ENCODE assay signal across 12 cellular contexts in genomic region chr12:63916561-63917476, GRCh38.
DNase-seq lines count a peak whose midpoint lies in the region; ATAC-seq and TF ChIP-seq lines count a peak whose summit lies in the region.
"Had no signal": no experiment of that assay in that cellular context is flagged by ENCODE, and none has a peak within 500 bp of the region (broad histone marks: within the 10 kb centered on the region; RNA-seq: fewer than 3 reads in every experiment).

No MANE protein-coding gene starts in this region.

- H3K36me3 Mint-ChIP-seq in chondrocyte (ENCODE audit: low read depth) (peaks cover 2% of the 10 kb centered on the region), nephron (ENCODE audit: low read depth) (peaks cover 6% of the 10 kb centered on the region)
- H3K36me3 Mint-ChIP-seq in naive thymus-derived CD4-positive, alpha-beta T cell = no peaks in the 10 kb centered on the region
- H3K36me3 Mint-ChIP-seq: CD8-positive, alpha-beta T cell had no signal

- H3K27ac Mint-ChIP-seq in chondrocyte (ENCODE audit: unreplicated experiment) (peak overlapping the region; percentile 98), nephron (peak overlapping the region; percentile 54 to 95 (median 57))
- H3K27ac Mint-ChIP-seq in naive thymus-derived CD4-positive, alpha-beta T cell = no peak overlapping the region
- H3K27ac Mint-ChIP-seq: CD8-positive, alpha-beta T cell had no signal

- ATAC-seq in stimulated activated naive CD8-positive, alpha-beta T cell treated with anti-CD3 and anti-CD28 coated beads, Interleukin-15, Interleukin-2, amounts not matched to agents 100 U/mL and 50 U/mL, for 24 hours = no peak
- ATAC-seq in naive thymus-derived CD4-positive, alpha-beta T cell = no peak
- ATAC-seq: CD8-positive, alpha-beta T cell had no signal

- H3K27me3 Mint-ChIP-seq in chondrocyte (ENCODE audit: low read depth) (no peaks in the 10 kb centered on the region), nephron (ENCODE audit: low read depth) (peaks cover 3% of the 10 kb centered on the region)
- peaks cover 0 to 10% (median 0%) of the 10 kb centered on the region in 5 donors for H3K27me3 Mint-ChIP-seq in naive thymus-derived CD4-positive, alpha-beta T cell

- peaks cover 35 to 50% (median 40%) of the 10 kb centered on the region in 10 experiments for H3K4me1 ChIP-seq in BLaER1 treated with 17β-estradiol and CSF1 and Interleukin-3, amounts not matched to agents 10 nM and 100 nM
- no peaks in the 10 kb centered on the region for H3K4me1 ChIP-seq in naive thymus-derived CD4-positive, alpha-beta T cell (ENCODE audit: control insufficient read depth in 2 of 2, insufficient read depth in 2 of 2, low read length in 2 of 2)

- H3K9me3 Mint-ChIP-seq in chondrocyte (ENCODE audit: low read depth) = peaks cover 5% of the 10 kb centered on the region
- no peaks in the 10 kb centered on the region for H3K9me3 Mint-ChIP-seq in nephron
- H3K9me3 Mint-ChIP-seq in naive thymus-derived CD4-positive, alpha-beta T cell = no peaks in the 10 kb centered on the region
- H3K9me3 Mint-ChIP-seq: CD8-positive, alpha-beta T cell had no signal

- peaks cover 0 to 7% (median 0%) of the 10 kb centered on the region in 11 experiments; a peak in 1 of 22 replicates for H3K27me3 ChIP-seq in BLaER1 treated with 17β-estradiol and CSF1 and Interleukin-3, amounts not matched to agents 10 nM and 100 nM
- no peaks in the 10 kb centered on the region for H3K27me3 ChIP-seq in naive thymus-derived CD4-positive, alpha-beta T cell (ENCODE audit: control insufficient read depth in 2 of 2, insufficient read depth in 2 of 2, low read length in 2 of 2)
- H3K27me3 ChIP-seq: cardiac muscle cell had no signal

- H3K4me1 Mint-ChIP-seq in chondrocyte (ENCODE audit: low read depth) (peaks cover 61% of the 10 kb centered on the region), nephron (peaks cover 45% of the 10 kb centered on the region)
- peaks cover 0 to 5% (median 0%) of the 10 kb centered on the region in 7 donors for H3K4me1 Mint-ChIP-seq in naive thymus-derived CD4-positive, alpha-beta T cell

- H3K9ac ChIP-seq in BLaER1 treated with 17β-estradiol and CSF1 and Interleukin-3, amounts not matched to agents 10 nM and 100 nM = 0 out of 22 replicates have a peak overlapping the region, but pooled peaks of 1 of the 11 experiments have one; percentile 17

- H3K36me3 ChIP-seq in BLaER1 treated with 17β-estradiol and CSF1 and Interleukin-3, amounts not matched to agents 10 nM and 100 nM = no peaks in the 10 kb centered on the region
- H3K36me3 ChIP-seq in naive thymus-derived CD4-positive, alpha-beta T cell (ENCODE audit: control insufficient read depth in 2 of 3, insufficient read depth in 3 of 3, low read length in 3 of 3) = no peaks in the 10 kb centered on the region
- H3K36me3 ChIP-seq: cardiac muscle cell had no signal

- no peak overlapping the region for H3K4me3 ChIP-seq in BLaER1 treated with 17β-estradiol and CSF1 and Interleukin-3, amounts not matched to agents 10 nM and 100 nM
- no peak overlapping the region for H3K4me3 ChIP-seq in naive thymus-derived CD4-positive, alpha-beta T cell (ENCODE audit: low read length)
- H3K4me3 ChIP-seq: cardiac muscle cell had no signal

- H3K4me3 Mint-ChIP-seq in chondrocyte (ENCODE audit: unreplicated experiment) = no peak overlapping the region
- H3K4me3 Mint-ChIP-seq in nephron = no peak overlapping the region
- no peak overlapping the region for H3K4me3 Mint-ChIP-seq in naive thymus-derived CD4-positive, alpha-beta T cell
- H3K4me3 Mint-ChIP-seq: CD8-positive, alpha-beta T cell had no signal

- peak; percentile 68 for DNase-seq in NCI-H69 (lab: John Stamatoyannopoulos, UW)
- DNase-seq in chondrocyte (ENCODE audit: low spot score) = no peak
- no peak for DNase-seq in stimulated activated naive CD8-positive, alpha-beta T cell treated with anti-CD3 and anti-CD28 coated beads, Interleukin-15, Interleukin-2, amounts not matched to agents 100 U/mL and 50 U/mL, for 24 hours
- no peak for DNase-seq in T-helper 1 cell
- DNase-seq in naive thymus-derived CD4-positive, alpha-beta T cell = no peak
- DNase-seq in NCI-H1417 treated with DMSO at 0.1 percent for 48 hours (lab: John Stamatoyannopoulos, UW) = no peak
- DNase-seq: CD8-positive, alpha-beta T cell; hippocampal formation; NCI-H187 treated with DMSO at 0.1 percent for 48 hours had no signal

- CTCF ChIA-PET in naive thymus-derived CD4-positive, alpha-beta T cell (lab: Charles Lee) = no interaction called here

- H3K27ac ChIP-seq in BLaER1 treated with 17β-estradiol and CSF1 and Interleukin-3, amounts not matched to agents 10 nM and 100 nM = peak overlapping the region in 10 of 11 experiments; percentile 13 to 71 (median 52); a peak in 16 of 22 replicates
- H3K27ac ChIP-seq in naive thymus-derived CD4-positive, alpha-beta T cell (ENCODE audit: low read depth, low read length) = no peak overlapping the region
- H3K27ac ChIP-seq: cardiac muscle cell had no signal

- H3K4me2 ChIP-seq in BLaER1 treated with 17β-estradiol and CSF1 and Interleukin-3, amounts not matched to agents 10 nM and 100 nM = peak overlapping the region; percentile 61 to 90 (median 79)

- H4K20me1 ChIP-seq in BLaER1 treated with 17β-estradiol and CSF1 and Interleukin-3, amounts not matched to agents 10 nM and 100 nM = no peaks in the 10 kb centered on the region

- POLR2A ChIA-PET in naive thymus-derived CD4-positive, alpha-beta T cell (lab: Charles Lee) = no interaction called here

- H3K9me3 ChIP-seq in BLaER1 treated with 17β-estradiol and CSF1 and Interleukin-3, amounts not matched to agents 10 nM and 100 nM (replicated peaks in 1 of 11) = no peaks in the 10 kb centered on the region
- H3K9me3 ChIP-seq in naive thymus-derived CD4-positive, alpha-beta T cell (ENCODE audit: control insufficient read depth in 2 of 3, low read length in 3 of 3) = no peaks in the 10 kb centered on the region

- intact Hi-C loops in naive thymus-derived CD4-positive, alpha-beta T cell (cut with micrococcal nuclease) = no loop called here

- TF ChIP-seq CTCF in chondrocyte (IDR thresholded peaks at IDR 0.05) (no peak), nephron (IDR thresholded peaks at IDR 0.05; ENCODE audit: unreplicated experiment in 3 of 3) (no peak)

Comparison
In these comparisons a context has a peak if more than half of its experiments do, and no peak if none do; other contexts are left out.
1. H3K27ac Mint-ChIP-seq: peak in chondrocyte (single experiment) and nephron (3 of 3); none in naive thymus-derived CD4-positive, alpha-beta T cell (0 of 9).